ENCODE assay signal across 8 cellular contexts in the genomic region with DNA sequence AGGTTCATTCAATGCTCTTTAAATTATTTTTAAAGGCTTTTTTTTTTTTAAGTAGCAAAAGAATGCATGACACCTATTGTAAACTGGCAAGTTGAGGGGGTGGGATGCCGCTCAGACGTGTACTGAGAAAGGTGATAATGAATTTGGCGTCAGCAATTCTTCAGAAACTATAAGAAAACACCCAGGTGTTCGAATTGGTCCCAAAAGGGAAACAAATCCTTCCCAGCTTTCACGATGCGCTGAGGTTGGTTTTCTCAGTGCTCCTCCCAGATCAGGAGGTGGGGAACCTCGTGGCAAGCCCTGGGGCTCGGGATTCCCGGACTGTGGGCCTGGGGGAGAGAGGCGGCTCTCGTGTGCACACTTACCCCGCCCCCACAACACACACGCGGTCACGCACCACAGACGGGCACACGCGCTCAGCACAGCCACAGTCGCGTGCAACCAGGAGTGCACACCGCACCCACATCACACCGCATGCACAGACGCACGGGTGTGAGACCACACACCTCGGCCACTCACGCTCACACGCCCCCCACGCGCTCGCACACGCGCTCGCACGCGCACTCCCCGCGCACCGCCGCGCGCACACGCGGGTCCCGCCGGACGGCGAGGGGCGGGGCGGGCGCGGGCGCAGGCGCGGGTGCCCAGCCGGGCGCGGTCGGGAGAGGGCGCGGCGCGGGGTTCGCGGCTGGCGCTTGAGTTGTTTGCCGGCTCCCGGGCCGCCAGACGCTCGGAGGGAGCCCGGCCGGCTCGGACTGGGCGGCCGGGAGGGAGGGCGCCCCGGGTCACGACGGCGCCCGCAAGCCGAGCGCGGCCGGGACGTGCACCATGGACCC. TPM values are rescaled to one million over a fixed set of nuclear protein-coding genes. Genes with fewer than 3 reads are reported as not detected.
A peak's percentile ranks its signal among the peaks of the same experiment; 100 is the strongest.
DNase-seq lines count a peak whose midpoint lies in the region; ATAC-seq and TF ChIP-seq lines count a peak whose summit lies in the region.

A gene with protein sequence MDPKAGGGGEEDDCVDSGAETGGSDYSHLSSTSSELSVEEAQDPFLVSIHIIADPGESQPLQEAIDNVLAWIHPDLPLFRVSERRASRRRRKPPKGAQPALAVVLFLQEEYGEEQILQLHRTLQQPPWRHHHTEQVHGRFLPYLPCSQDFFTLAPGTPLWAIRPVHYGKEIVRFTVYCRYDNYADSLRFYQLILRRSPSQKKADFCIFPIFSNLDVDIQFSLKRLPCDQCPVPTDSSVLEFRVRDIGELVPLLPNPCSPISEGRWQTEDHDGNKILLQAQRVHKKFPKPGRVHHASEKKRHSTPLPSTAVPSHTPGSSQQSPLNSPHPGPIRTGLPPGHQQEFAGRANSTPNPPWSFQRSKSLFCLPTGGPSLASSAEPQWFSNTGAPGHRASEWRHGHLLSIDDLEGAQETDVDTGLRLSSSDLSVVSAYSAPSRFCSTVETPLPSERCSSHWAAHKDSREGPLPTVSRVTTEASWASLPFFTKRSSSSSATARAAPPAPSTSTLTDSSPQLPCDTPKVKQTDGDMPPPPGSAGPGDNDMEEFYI (plus strand): TSS at position 725 of the 836 bp plus-strand sequence. CDS start 104 bp downstream, at position 829.

- H3K4me3 ChIP-seq in neural cell (ENCODE audit: low read length) (peak within 1 kb of the TSS; percentile 72), transverse colon (peak within 1 kb of the TSS; percentile 48 to 69 (median 65))

- H3K4me1 ChIP-seq in foreskin keratinocyte (no peaks in the 10 kb centered on the region), transverse colon (peaks cover 0 to 19% (median 7%) of the 10 kb centered on the region in 4 donors)

- H3K9me2 ChIP-seq in neural cell (ENCODE audit: insufficient read depth, low read length) = no peaks in the 10 kb centered on the region

- H3K9me3 ChIP-seq in neural cell (ENCODE audit: low read length) (no peaks in the 10 kb centered on the region), transverse colon (no peaks in the 10 kb centered on the region)

- TF ChIP-seq POLR2A in transverse colon (IDR thresholded peaks at IDR 0.05) = no peak

- H3K79me2 ChIP-seq in neural cell (replicated peaks; ENCODE audit: insufficient read depth, low read length) = peaks cover 6% of the 10 kb centered on the region

- H3K9me3 Mint-ChIP-seq in activated T-helper 17 cell treated with anti-CD3 and anti-CD28 coated beads, Interleukin-2, amount 50 U/mL, for 72 hours = no peaks in the 10 kb centered on the region

- peaks cover 74% of the 10 kb centered on the region for H3K27me3 ChIP-seq in foreskin keratinocyte
- H3K27me3 ChIP-seq in neural cell (ENCODE audit: insufficient read depth, low read depth, low read length) = no peaks in the 10 kb centered on the region
- peaks cover 40% of the 10 kb centered on the region for H3K27me3 ChIP-seq in transverse colon

- no peaks in the 10 kb centered on the region for H3K36me3 Mint-ChIP-seq in activated T-helper 17 cell treated with anti-CD3 and anti-CD28 coated beads, Interleukin-2, amount 50 U/mL, for 72 hours (ENCODE audit: low read depth)

- H3K9ac ChIP-seq in neural cell (ENCODE audit: low read length) = peak within 1 kb of the TSS; percentile 68

- peak; percentile 8 for TF ChIP-seq RAD21 in neural cell (conservative IDR thresholded peaks at IDR 0.05)

- peak within 1 kb of the TSS; percentile 90 for H2AFZ ChIP-seq in neural cell (ENCODE audit: low read depth, low read length)

- H3K27me3 Mint-ChIP-seq in activated T-helper 17 cell treated with anti-CD3 and anti-CD28 coated beads, Interleukin-2, amount 50 U/mL, for 72 hours = peaks cover 34% of the 10 kb centered on the region

- H3K4me3 Mint-ChIP-seq in activated T-helper 17 cell treated with anti-CD3 and anti-CD28 coated beads, Interleukin-2, amount 50 U/mL, for 72 hours = peak within 1 kb of the TSS; percentile 66

- intact Hi-C loops in transverse colon (cut with DNase I; ENCODE audit: low total_unique reads) = loop anchor here (5.0 kb wide), 1 partner anchor 55 kb away; no protein-coding TSS in a partner anchor

- WGBS in transverse colon (ENCODE audit: low coverage in 1 of 2), 2 donors = 2 to 4% methylated on average over 6 to 15 of the region's 86 CpGs

- TF ChIP-seq CTCF in foreskin keratinocyte (conservative IDR thresholded peaks at IDR 0.05) = peak; percentile 40
- TF ChIP-seq CTCF in neural cell (IDR thresholded peaks at IDR 0.05; ENCODE audit: poor library complexity, severe bottlenecking) = peak; percentile 65
- TF ChIP-seq CTCF in transverse colon (IDR thresholded peaks at IDR 0.05) = peak in 2 of 5 experiments; percentile 12 to 25

- peak; percentile 53 for DNase-seq in NCI-H146 (lab: John Stamatoyannopoulos, UW)
- DNase-seq in NCI-H146 treated with DMSO at 0.1 percent for 48 hours (lab: John Stamatoyannopoulos, UW; ENCODE audit: unreplicated experiment) = no peak
- peak; percentile 55 for DNase-seq in NCI-H526 treated with DMSO at 0.1 percent for 48 hours (lab: John Stamatoyannopoulos, UW)
- DNase-seq in foreskin keratinocyte = peak in 1 of 2 donors; percentile 12
- peak; percentile 53 for DNase-seq in transverse colon

- peak within 1 kb of the TSS; percentile 74 for H3K4me2 ChIP-seq in neural cell (ENCODE audit: low read length)

- no peaks in the 10 kb centered on the region for H4K20me1 ChIP-seq in neural cell (ENCODE audit: insufficient read depth)

- no peak within 1 kb of the TSS for H3K27ac Mint-ChIP-seq in activated T-helper 17 cell treated with anti-CD3 and anti-CD28 coated beads, Interleukin-2, amount 50 U/mL, for 72 hours

- H3K36me3 ChIP-seq in neural cell (ENCODE audit: insufficient read depth, low read length) (no peaks in the 10 kb centered on the region), transverse colon (no peaks in the 10 kb centered on the region)

- H3F3A ChIP-seq in neural cell (ENCODE audit: insufficient read depth, low read length, poor library complexity, severe bottlenecking) = no peaks in the 10 kb centered on the region

- H3K4me1 Mint-ChIP-seq in activated T-helper 17 cell treated with anti-CD3 and anti-CD28 coated beads, Interleukin-2, amount 50 U/mL, for 72 hours = no peaks in the 10 kb centered on the region

- ATAC-seq in HG02852 (IDR thresholded peaks at IDR 0.05; ENCODE audit: unreplicated experiment) = peak; percentile 80
- ATAC-seq in activated T-helper 17 cell treated with anti-CD3 and anti-CD28 coated beads, Interleukin-2, amount 50 U/mL, for 72 hours (replicated peaks) = peak; percentile 86
- peak; percentile 87 for ATAC-seq in foreskin keratinocyte

- TF ChIP-seq EP300 in neural cell (conservative IDR thresholded peaks at IDR 0.05; ENCODE audit: poor library complexity, severe bottlenecking) (no peak), transverse colon (IDR thresholded peaks at IDR 0.05; ENCODE audit: low read depth) (no peak)

- in situ Hi-C loops in transverse colon (cut with MboI; ENCODE audit: low pct_ligation_motif_present in 1 of 4, low pct_unique_long_range_greater_than_20kb in 1 of 4, low sequenced_read_pairs in 3 of 4) = no loop called here

- H3K27ac ChIP-seq in foreskin keratinocyte = no peak within 1 kb of the TSS
- no peak within 1 kb of the TSS for H3K27ac ChIP-seq in neural cell (ENCODE audit: low read length)
- peak within 1 kb of the TSS; percentile 52 to 76 (median 68) for H3K27ac ChIP-seq in transverse colon

TF ChIP-seq in neural cell, 6 proteins besides CTCF, POLR2A, EP300 and RAD21:
- TF ChIP-seq SMC3 (conservative IDR thresholded peaks at IDR 0.05; ENCODE audit: poor library complexity) (peak; percentile 54), POLR2AphosphoS5 (IDR thresholded peaks at IDR 0.05) (peak; percentile 60), MXI1 (conservative IDR thresholded peaks at IDR 0.05; ENCODE audit: poor library complexity, severe bottlenecking) (peak; percentile 89)
- TF ChIP-seq, protein P1, sequence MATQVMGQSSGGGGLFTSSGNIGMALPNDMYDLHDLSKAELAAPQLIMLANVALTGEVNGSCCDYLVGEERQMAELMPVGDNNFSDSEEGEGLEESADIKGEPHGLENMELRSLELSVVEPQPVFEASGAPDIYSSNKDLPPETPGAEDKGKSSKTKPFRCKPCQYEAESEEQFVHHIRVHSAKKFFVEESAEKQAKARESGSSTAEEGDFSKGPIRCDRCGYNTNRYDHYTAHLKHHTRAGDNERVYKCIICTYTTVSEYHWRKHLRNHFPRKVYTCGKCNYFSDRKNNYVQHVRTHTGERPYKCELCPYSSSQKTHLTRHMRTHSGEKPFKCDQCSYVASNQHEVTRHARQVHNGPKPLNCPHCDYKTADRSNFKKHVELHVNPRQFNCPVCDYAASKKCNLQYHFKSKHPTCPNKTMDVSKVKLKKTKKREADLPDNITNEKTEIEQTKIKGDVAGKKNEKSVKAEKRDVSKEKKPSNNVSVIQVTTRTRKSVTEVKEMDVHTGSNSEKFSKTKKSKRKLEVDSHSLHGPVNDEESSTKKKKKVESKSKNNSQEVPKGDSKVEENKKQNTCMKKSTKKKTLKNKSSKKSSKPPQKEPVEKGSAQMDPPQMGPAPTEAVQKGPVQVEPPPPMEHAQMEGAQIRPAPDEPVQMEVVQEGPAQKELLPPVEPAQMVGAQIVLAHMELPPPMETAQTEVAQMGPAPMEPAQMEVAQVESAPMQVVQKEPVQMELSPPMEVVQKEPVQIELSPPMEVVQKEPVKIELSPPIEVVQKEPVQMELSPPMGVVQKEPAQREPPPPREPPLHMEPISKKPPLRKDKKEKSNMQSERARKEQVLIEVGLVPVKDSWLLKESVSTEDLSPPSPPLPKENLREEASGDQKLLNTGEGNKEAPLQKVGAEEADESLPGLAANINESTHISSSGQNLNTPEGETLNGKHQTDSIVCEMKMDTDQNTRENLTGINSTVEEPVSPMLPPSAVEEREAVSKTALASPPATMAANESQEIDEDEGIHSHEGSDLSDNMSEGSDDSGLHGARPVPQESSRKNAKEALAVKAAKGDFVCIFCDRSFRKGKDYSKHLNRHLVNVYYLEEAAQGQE (IDR thresholded peaks at IDR 0.05; ENCODE audit: borderline replicate concordance) = no peak

RNA-seq across cellular contexts. Expression of the gene that starts here (rescaled TPM):
- 1 to 10 TPM in 1 of 2 donors, under 1 TPM in 1; 0.43 to 1.2 TPM for total RNA-seq in activated T-helper 17 cell treated with anti-CD3 and anti-CD28 coated beads, Interleukin-2, amount 50 U/mL, for 72 hours
- total RNA-seq in foreskin keratinocyte (0.04 TPM in 1 of 2 replicates, not detected in the other), transverse colon (10 to 100 TPM in 1 of 4 donors, 1 to 10 TPM in 3; 1.9 to 17.7 (median 2.7) TPM)
- polyA plus RNA-seq in foreskin keratinocyte (0.01 and 0.03 TPM in 2 replicates), neural cell (3.0 and 4.7 TPM in 2 replicates)
- polyA minus RNA-seq in neural cell = 11.7 and 16.4 TPM in 2 replicates

Comparison
In these comparisons a context has a peak if more than half of its experiments do, and no peak if none do; other contexts are left out.
1. Peak in ATAC-seq in foreskin keratinocyte; RNA of the gene not detected or under 1 TPM.
2. H3K27ac ChIP-seq: peak in transverse colon (4 of 4); none in foreskin keratinocyte (single experiment) and neural cell (single experiment).
3. Peak in every context shown above with its lines, with median percentiles within 50 percentile points of each other: ATAC-seq.